8 cellular contexts compared by ENCODE assay signal in genomic region chr1:87151500-87152421, GRCh38.
DNase-seq lines count a peak whose midpoint lies in the region; ATAC-seq and TF ChIP-seq lines count a peak whose summit lies in the region.

No MANE protein-coding gene starts in this region.

- no peaks in the 10 kb centered on the region for H3K36me3 Mint-ChIP-seq in activated naive CD8-positive, alpha-beta T cell treated with anti-CD3 and anti-CD28 coated beads for 36 hours

- H3K9me2 ChIP-seq in hepatocyte (replicated peaks; ENCODE audit: insufficient read depth), result no peaks in the 10 kb centered on the region

- H3K27me3 ChIP-seq in hepatocyte, result no peaks in the 10 kb centered on the region

- peaks cover 66% of the 10 kb centered on the region for H3K27me3 Mint-ChIP-seq in activated naive CD8-positive, alpha-beta T cell treated with anti-CD3 and anti-CD28 coated beads for 36 hours

- H4K20me1 ChIP-seq in hepatocyte (ENCODE audit: insufficient read depth, poor library complexity, severe bottlenecking), result no peaks in the 10 kb centered on the region

- no peaks in the 10 kb centered on the region for H3K36me3 ChIP-seq in hepatocyte (replicated peaks; ENCODE audit: insufficient read depth, low read depth)

- H3K4me2 ChIP-seq in hepatocyte, result peak overlapping the region; percentile 79

- WGBS in hepatocyte (ENCODE audit: low lambda C conversion rate, missing lambda C conversion rate), result 13% methylated on average over 45 of the region's 45 CpGs

- ATAC-seq in GM18498 (IDR thresholded peaks at IDR 0.05; ENCODE audit: unreplicated experiment) (peak; percentile 75), HG02623 (IDR thresholded peaks at IDR 0.05; ENCODE audit: unreplicated experiment) (peak; percentile 61)

- H3K9me3 Mint-ChIP-seq in activated naive CD8-positive, alpha-beta T cell treated with anti-CD3 and anti-CD28 coated beads for 36 hours, result no peaks in the 10 kb centered on the region

- H3K4me1 Mint-ChIP-seq in activated naive CD8-positive, alpha-beta T cell treated with anti-CD3 and anti-CD28 coated beads for 36 hours, result peaks cover 17% of the 10 kb centered on the region

- H3K4me1 ChIP-seq in hepatocyte (ENCODE audit: insufficient read depth), result peaks cover 39% of the 10 kb centered on the region

- peak overlapping the region; percentile 12 for H3K27ac ChIP-seq in hepatocyte

- H3K4me3 Mint-ChIP-seq in activated naive CD8-positive, alpha-beta T cell treated with anti-CD3 and anti-CD28 coated beads for 36 hours, result peak overlapping the region; percentile 65

- H2AFZ ChIP-seq in hepatocyte, result peak overlapping the region; percentile 30

- peak; percentile 4 for DNase-seq in NCI-H1092 (lab: John Stamatoyannopoulos, UW)
- DNase-seq in activated naive CD8-positive, alpha-beta T cell treated with anti-CD3 and anti-CD28 coated beads for 36 hours, result peak; percentile 79
- DNase-seq in hepatocyte (ENCODE audit: low spot score), result peak; percentile 83
- peak; percentile 85 for DNase-seq in retina
- DNase-seq in OCI-M2 (lab: John Stamatoyannopoulos, UW; ENCODE audit: unreplicated experiment), result no peak
- no peak for DNase-seq in NCI-H1436 (lab: John Stamatoyannopoulos, UW)

- TF ChIP-seq CTCF in hepatocyte (IDR thresholded peaks at IDR 0.05; ENCODE audit: poor library complexity), result peak; percentile 74

- peak overlapping the region; percentile 35 for H3K27ac Mint-ChIP-seq in activated naive CD8-positive, alpha-beta T cell treated with anti-CD3 and anti-CD28 coated beads for 36 hours

- H3K4me3 ChIP-seq in hepatocyte, result peak overlapping the region; percentile 3

- no peaks in the 10 kb centered on the region for H3K9me3 ChIP-seq in hepatocyte (ENCODE audit: low read depth)

- no peaks in the 10 kb centered on the region for H3K79me2 ChIP-seq in hepatocyte

Comparison
In these comparisons a context has a peak if more than half of its experiments do, and no peak if none do; other contexts are left out.
1. DNase-seq: peak in NCI-H1092 (single experiment), activated naive CD8-positive, alpha-beta T cell treated with anti-CD3 and anti-CD28 coated beads for 36 hours (single experiment), hepatocyte (single experiment) and retina (single experiment); none in OCI-M2 (single experiment) and NCI-H1436 (single experiment).